ENCODE assay signal across 1 cellular context in genomic region chr14:68788275-68789001, GRCh38.
TF ChIP-seq lines count a peak whose summit lies in the region.

No MANE protein-coding gene starts in this region.

TF ChIP-seq in SK-N-SH, 30 proteins besides CTCF, POLR2A, EP300 and RAD21 (continued from another document):
- TF ChIP-seq RCOR1 (IDR thresholded peaks at IDR 0.05; ENCODE audit: low read length) = no peak
- no peak for TF ChIP-seq GABPA (IDR thresholded peaks at IDR 0.05; ENCODE audit: low read depth)
